Comparison of ENCODE assay signal across 24 cellular contexts in genomic region chr20:19956976-19957375, GRCh38.
"Had no signal": no experiment of that assay in that cellular context is flagged by ENCODE, and none has a peak within 500 bp of the region (broad histone marks: within the 10 kb centered on the region; RNA-seq: fewer than 3 reads in every experiment).

No MANE protein-coding gene starts in this region.

- H3K9me3 ChIP-seq: adrenal gland, body of pancreas, SJSA1, SK-N-SH had no signal

- ATAC-seq: activated CD8-positive, alpha-beta T cell treated with anti-CD3 and anti-CD28 coated beads, Interleukin-2, amount 10 ng/mL, durations not matched to agents 7 days and 5 days; activated naive CD4-positive, alpha-beta T cell treated with anti-CD3 and anti-CD28 coated beads, Interleukin-2, amount 50 U/mL, for 72 hours; body of pancreas; K562; Panc1 had no signal

- H3K4me1 ChIP-seq: adrenal gland, body of pancreas, SJSA1 had no signal

- DNase-seq: activated CD4-positive, alpha-beta T cell treated with anti-CD3 and anti-CD28 coated beads, Interleukin-2, amount 10 ng/mL, durations not matched to agents 24 days and 14 days; activated CD4-positive, alpha-beta T cell treated with anti-CD3 and anti-CD28 coated beads, Interleukin-2, amount 50 U/mL, for 48 hours; activated CD8-positive, alpha-beta T cell treated with anti-CD3 and anti-CD28 coated beads, Interleukin-2, amount 10 ng/mL, durations not matched to agents 7 days and 5 days; activated gamma-delta T cell treated with Interleukin-2 at 50 U/mL for 16 hours; activated naive CD4-positive, alpha-beta T cell treated with anti-CD3 and anti-CD28 coated beads for 36 hours; activated T-cell treated with anti-CD3 and anti-CD28 coated beads, Interleukin-2, amount 50 U/mL, for 24 hours; adrenal gland; body of pancreas; caudate nucleus; NCI-H1092 treated with DMSO at 0.1 percent for 48 hours; NCI-H1436; NCI-H1694; NCI-H1930; NCI-H345; NCI-H524 treated with DMSO at 0.1 percent for 48 hours; SHP77 treated with DMSO at 0.1 percent for 48 hours; SK-N-SH had no signal

- H3K36me3 Mint-ChIP-seq: activated naive CD4-positive, alpha-beta T cell treated with anti-CD3 and anti-CD28 coated beads, Interleukin-2, amount 50 U/mL, for 72 hours had no signal

- H3K27me3 ChIP-seq: adrenal gland, body of pancreas, SJSA1 had no signal

- H3K27me3 Mint-ChIP-seq: activated CD4-positive, alpha-beta T cell treated with anti-CD3 and anti-CD28 coated beads, Interleukin-2, amount 10 ng/mL, durations not matched to agents 24 days and 14 days; activated T-cell treated with anti-CD3 and anti-CD28 coated beads, Interleukin-2, amount 50 U/mL, for 24 hours had no signal

- H3K4me1 Mint-ChIP-seq: activated CD4-positive, alpha-beta T cell treated with anti-CD3 and anti-CD28 coated beads, Interleukin-2, amount 10 ng/mL, durations not matched to agents 24 days and 14 days had no signal

- H3K4me3 Mint-ChIP-seq: activated CD4-positive, alpha-beta T cell treated with anti-CD3 and anti-CD28 coated beads, Interleukin-2, amount 10 ng/mL, durations not matched to agents 24 days and 14 days; activated CD8-positive, alpha-beta T cell treated with anti-CD3 and anti-CD28 coated beads, Interleukin-2, amount 10 ng/mL, durations not matched to agents 7 days and 5 days; activated naive CD4-positive, alpha-beta T cell treated with anti-CD3 and anti-CD28 coated beads for 36 hours; activated T-cell treated with anti-CD3 and anti-CD28 coated beads, Interleukin-2, amount 50 U/mL, for 24 hours; activated T-helper 1 cell treated with anti-CD3 and anti-CD28 coated beads, Interleukin-12 subunit alpha, Interleukin-12 subunit beta, Interleukin-2, Interleukin-4 antibody, amounts not matched to agents 30 ng/mL and 10 ng/mL and 1 ng/mL, durations not matched to agents 14 hours and 24 hours and 36 hours; T-helper 1 cell treated with Interleukin-12 subunit alpha and Interleukin-12 subunit beta and Interleukin-4 antibody, amounts not matched to agents 30 μg/mL and 1 μg/mL, for 36 hours; T-helper 2 cell treated with Interferon-gamma antibody and Interleukin-4, amounts not matched to agents 5 μg/mL and 100 μg/mL, for 36 hours had no signal

- H3K4me3 ChIP-seq: adrenal gland, body of pancreas, K562, SJSA1 had no signal

- H3K27ac Mint-ChIP-seq: activated CD4-positive, alpha-beta T cell treated with anti-CD3 and anti-CD28 coated beads, Interleukin-2, amount 10 ng/mL, durations not matched to agents 24 days and 14 days; activated CD8-positive, alpha-beta T cell treated with anti-CD3 and anti-CD28 coated beads, Interleukin-2, amount 10 ng/mL, durations not matched to agents 7 days and 5 days; activated naive CD4-positive, alpha-beta T cell treated with anti-CD3 and anti-CD28 coated beads for 36 hours; activated naive CD4-positive, alpha-beta T cell treated with anti-CD3 and anti-CD28 coated beads, Interleukin-2, amount 50 U/mL, for 72 hours; activated T-cell treated with anti-CD3 and anti-CD28 coated beads, Interleukin-2, amount 50 U/mL, for 24 hours; activated T-helper 1 cell treated with anti-CD3 and anti-CD28 coated beads, Interleukin-12 subunit alpha, Interleukin-12 subunit beta, Interleukin-2, Interleukin-4 antibody, amounts not matched to agents 30 ng/mL and 10 ng/mL and 1 ng/mL, durations not matched to agents 14 hours and 24 hours and 36 hours; T-helper 1 cell treated with Interleukin-12 subunit alpha and Interleukin-12 subunit beta and Interleukin-4 antibody, amounts not matched to agents 30 μg/mL and 1 μg/mL, for 36 hours; T-helper 2 cell treated with Interferon-gamma antibody and Interleukin-4, amounts not matched to agents 5 μg/mL and 100 μg/mL, for 36 hours had no signal

- H3K9me3 Mint-ChIP-seq: activated CD4-positive, alpha-beta T cell treated with anti-CD3 and anti-CD28 coated beads, Interleukin-2, amount 10 ng/mL, durations not matched to agents 24 days and 14 days; activated naive CD4-positive, alpha-beta T cell treated with anti-CD3 and anti-CD28 coated beads for 36 hours; activated naive CD4-positive, alpha-beta T cell treated with anti-CD3 and anti-CD28 coated beads, Interleukin-2, amount 50 U/mL, for 72 hours; activated T-cell treated with anti-CD3 and anti-CD28 coated beads, Interleukin-2, amount 50 U/mL, for 24 hours; activated T-helper 1 cell treated with anti-CD3 and anti-CD28 coated beads, Interleukin-12 subunit alpha, Interleukin-12 subunit beta, Interleukin-2, Interleukin-4 antibody, amounts not matched to agents 30 ng/mL and 10 ng/mL and 1 ng/mL, durations not matched to agents 14 hours and 24 hours and 36 hours; T-helper 1 cell treated with Interleukin-12 subunit alpha and Interleukin-12 subunit beta and Interleukin-4 antibody, amounts not matched to agents 30 μg/mL and 1 μg/mL, for 36 hours; T-helper 2 cell treated with Interferon-gamma antibody and Interleukin-4, amounts not matched to agents 5 μg/mL and 100 μg/mL, for 36 hours had no signal

- H3K27ac ChIP-seq: adrenal gland, body of pancreas, SJSA1 had no signal
